Comparison of ENCODE assay signal across 1 cellular context in the genomic region with DNA sequence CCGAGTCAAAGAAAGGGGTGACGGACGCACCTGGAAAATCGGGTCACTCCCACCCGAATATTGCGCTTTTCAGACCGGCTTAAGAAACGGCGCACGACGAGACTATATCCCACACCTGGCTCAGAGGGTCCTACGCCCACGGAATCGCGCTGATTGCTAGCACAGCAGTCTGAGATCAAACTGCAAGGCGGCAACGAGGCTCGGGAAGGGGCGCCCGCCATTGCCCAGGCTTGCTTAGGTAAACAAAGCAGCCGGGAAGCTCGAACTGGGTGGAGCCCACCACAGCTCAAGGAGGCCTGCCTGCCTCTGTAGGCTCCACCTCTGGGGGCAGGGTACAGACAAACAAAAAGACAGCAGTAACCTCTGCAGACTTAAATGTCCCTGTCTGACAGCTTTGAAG. TPM values are rescaled to one million over a fixed set of nuclear protein-coding genes. Genes with fewer than 3 reads are reported as not detected.
"Had no signal": no experiment of that assay in that cellular context is flagged by ENCODE, and none has a peak within 500 bp of the region (broad histone marks: within the 10 kb centered on the region; RNA-seq: fewer than 3 reads in every experiment).

No MANE protein-coding gene starts in this region.

RNA-seq across cellular contexts. Expression of a gene that starts 51.6 kb away (rescaled TPM):
- total RNA-seq: OCI-LY7 had no signal
